In the genomic region with DNA sequence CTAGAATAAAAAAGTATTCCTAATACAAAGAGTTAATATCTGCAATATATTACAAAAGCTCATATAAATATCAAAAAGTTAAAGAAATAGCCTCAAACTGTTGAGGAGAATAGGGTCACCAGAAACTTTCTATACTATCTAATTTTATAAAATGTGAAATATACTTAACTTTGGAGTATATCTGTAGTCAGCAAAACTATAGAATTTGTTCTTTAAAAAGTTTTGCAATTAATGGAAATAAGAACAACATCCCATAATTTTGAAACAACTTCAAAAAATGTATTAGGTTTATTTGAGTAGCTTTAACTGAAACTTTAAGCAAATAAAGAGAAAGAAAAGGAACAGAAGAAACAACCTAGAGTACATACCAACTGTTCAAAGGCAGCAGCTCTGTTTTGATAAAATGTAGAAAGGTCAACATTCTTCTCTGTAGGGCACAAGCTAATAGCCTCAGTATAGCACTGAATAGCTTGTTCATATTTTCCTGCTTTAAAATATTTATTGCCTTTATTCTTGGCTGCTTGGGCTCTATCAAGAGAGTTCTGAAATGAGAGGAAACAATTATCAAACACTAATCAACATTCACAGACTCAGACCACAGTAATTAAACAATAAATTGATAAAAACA, we compare ENCODE assay signal across 18 cellular contexts. TPM values are rescaled to one million over a fixed set of nuclear protein-coding genes. Genes with fewer than 3 reads are reported as not detected.
A peak's percentile ranks its signal among the peaks of the same experiment; 100 is the strongest.
DNase-seq lines count a peak whose midpoint lies in the region; ATAC-seq, FAIRE-seq and TF ChIP-seq lines count a peak whose summit lies in the region.
"Had no signal": no experiment of that assay in that cellular context is flagged by ENCODE, and none has a peak within 500 bp of the region (broad histone marks: within the 10 kb centered on the region; RNA-seq: fewer than 3 reads in every experiment).

No MANE protein-coding gene starts in this region.

- H3K14ac ChIP-seq in mesenchymal stem cell (ENCODE audit: low read length in 2 of 2), result no peak overlapping the region

- no peak overlapping the region for H2BK15ac ChIP-seq in mesenchymal stem cell (ENCODE audit: low read depth, poor library complexity, severe bottlenecking)

- no peak overlapping the region for H3K18ac ChIP-seq in mesenchymal stem cell (ENCODE audit: low read depth in 1 of 2, low read length in 2 of 2)

- H3K27ac Mint-ChIP-seq in activated naive CD4-positive, alpha-beta T cell treated with anti-CD3 and anti-CD28 coated beads for 36 hours, result no peak overlapping the region
- H3K27ac Mint-ChIP-seq: T-cell had no signal

- no peak for TF ChIP-seq RAD21 in A549 (conservative IDR thresholded peaks at IDR 0.05 in 1 of 2, IDR thresholded peaks at IDR 0.05 in 1 of 2)

- H4K8ac ChIP-seq in mesenchymal stem cell (ENCODE audit: low read length), result no peak overlapping the region

- no peak for TF ChIP-seq POLR2A in A549 (IDR thresholded peaks at IDR 0.05; ENCODE audit: low read length)

- ATAC-seq in A549, result no peak
- ATAC-seq in GM19328 (IDR thresholded peaks at IDR 0.05; ENCODE audit: unreplicated experiment), result no peak
- ATAC-seq: GM12878; naive thymus-derived CD4-positive, alpha-beta T cell; T-cell had no signal

- H2BK5ac ChIP-seq in mesenchymal stem cell (ENCODE audit: low read depth, low read length, poor library complexity, severe bottlenecking), result no peak overlapping the region

- H3K4me3 ChIP-seq in A549 (no peak overlapping the region), PC-9 (no peak overlapping the region), fibroblast of lung (replicated peaks in 1 of 4; ENCODE audit: control extremely low read depth in 1 of 4, insufficient read depth in 1 of 4, low read depth in 3 of 4, low read length in 4 of 4) (no peak overlapping the region), mesenchymal stem cell (ENCODE audit: insufficient read depth in 1 of 2, low read depth in 1 of 2, low read length in 2 of 2) (no peak overlapping the region), brain microvascular endothelial cell (ENCODE audit: low read depth, low read length) (no peak overlapping the region)
- H3K4me3 ChIP-seq: breast epithelium, GM12878, lower lobe of right lung had no signal

- TF ChIP-seq CTCF in A549 (IDR thresholded peaks at IDR 0.05) (no peak), PC-9 (conservative IDR thresholded peaks at IDR 0.05) (no peak), fibroblast of lung (conservative IDR thresholded peaks at IDR 0.05 in 1 of 2, IDR thresholded peaks at IDR 0.05 in 1 of 2; ENCODE audit: low read depth in 1 of 2, low read length in 2 of 2) (no peak), brain microvascular endothelial cell (IDR thresholded peaks at IDR 0.05; ENCODE audit: low read depth, low read length, missing control alignments) (no peak)

- BruUV-seq in PC-9 (replicated peaks; lab: Mats Ljungman, UMichigan), result no TSS peak

- no peak overlapping the region for H2AFZ ChIP-seq in PC-9
- H2AFZ ChIP-seq in fibroblast of lung (ENCODE audit: low read length), result no peak overlapping the region
- H2AFZ ChIP-seq in mesenchymal stem cell (ENCODE audit: low read depth, low read length), result no peak overlapping the region

- H3K4me3 Mint-ChIP-seq in activated naive CD4-positive, alpha-beta T cell treated with anti-CD3 and anti-CD28 coated beads for 36 hours, result no peak overlapping the region
- H3K4me3 Mint-ChIP-seq: naive thymus-derived CD4-positive, alpha-beta T cell; T-cell had no signal

- H2AK5ac ChIP-seq in mesenchymal stem cell (ENCODE audit: low read length, severe bottlenecking), result no peak overlapping the region

- H3K9me2 ChIP-seq in PC-9 (ENCODE audit: insufficient read depth), result no peaks in the 10 kb centered on the region

- peak overlapping the region; percentile 26; the same call in 2 of the 3 replicates for H3K4me2 ChIP-seq in A549
- H3K4me2 ChIP-seq in PC-9, result no peak overlapping the region
- H3K4me2 ChIP-seq in fibroblast of lung (ENCODE audit: extremely low read depth, insufficient read depth, low read length), result peak overlapping the region; percentile 56
- H3K4me2 ChIP-seq in mesenchymal stem cell (ENCODE audit: low read length, poor library complexity, severe bottlenecking), result no peak overlapping the region

- no peaks in the 10 kb centered on the region for H3K27me3 Mint-ChIP-seq in activated naive CD4-positive, alpha-beta T cell treated with anti-CD3 and anti-CD28 coated beads for 36 hours (ENCODE audit: low read depth)
- H3K27me3 Mint-ChIP-seq: naive thymus-derived CD4-positive, alpha-beta T cell; T-cell had no signal

- H3K4me1 ChIP-seq in A549, result peaks cover 21% of the 10 kb centered on the region
- H3K4me1 ChIP-seq in PC-9 (replicated peaks; ENCODE audit: insufficient read depth), result peaks cover 4% of the 10 kb centered on the region; the same call in 1 of the 2 replicates
- H3K4me1 ChIP-seq in fibroblast of lung (ENCODE audit: control insufficient read depth, extremely low read depth, insufficient read depth, low read length), result peaks cover 9% of the 10 kb centered on the region
- peaks cover 3% of the 10 kb centered on the region for H3K4me1 ChIP-seq in mesenchymal stem cell (ENCODE audit: control insufficient read depth, insufficient read depth, low read depth, low read length)
- H3K4me1 ChIP-seq: breast epithelium, lower lobe of right lung had no signal

- H4K20me1 ChIP-seq in PC-9 (ENCODE audit: insufficient read depth) (peaks cover 42% of the 10 kb centered on the region), fibroblast of lung (ENCODE audit: control insufficient read depth, extremely low read depth, insufficient read depth, low read length) (no peaks in the 10 kb centered on the region)

- CTCF ChIA-PET in A549 (lab: Yijun Ruan, JAX), result interaction anchor here (0.7 to 1.1 kb wide), 2 partner anchors 19 to 204 kb away, joined by 3 read pairs; no protein-coding TSS in a partner anchor
- CTCF ChIA-PET in PC-9 (lab: Charles Lee), result interaction anchor here (0.5 kb wide), 1 partner anchor 76 kb away, joined by 4 read pairs; no protein-coding TSS in a partner anchor
- CTCF ChIA-PET in activated naive CD4-positive, alpha-beta T cell treated with anti-CD3 and anti-CD28 coated beads for 36 hours (lab: Charles Lee), result no interaction called here

- H3K36me3 ChIP-seq in PC-9 (ENCODE audit: low read depth), result peaks cover 83% of the 10 kb centered on the region
- H3K36me3 ChIP-seq in fibroblast of lung (ENCODE audit: control insufficient read depth, insufficient read depth, low read length), result no peaks in the 10 kb centered on the region
- H3K36me3 ChIP-seq in mesenchymal stem cell (ENCODE audit: control insufficient read depth in 1 of 2, insufficient read depth in 2 of 2, low read depth in 1 of 2, low read length in 2 of 2), result peaks cover 9 to 72% of the 10 kb centered on the region in 2 experiments
- H3K36me3 ChIP-seq in brain microvascular endothelial cell (replicated peaks), result peaks cover 9% of the 10 kb centered on the region
- H3K36me3 ChIP-seq: breast epithelium had no signal

- in situ Hi-C loops in brain microvascular endothelial cell (cut with HindIII; ENCODE audit: low pct_ligation_motif_present, low sequenced_read_pairs), result no loop called here

- H3K36me3 Mint-ChIP-seq in activated naive CD4-positive, alpha-beta T cell treated with anti-CD3 and anti-CD28 coated beads for 36 hours (ENCODE audit: low read depth), result peaks cover 30% of the 10 kb centered on the region

- H3K9me3 Mint-ChIP-seq in activated naive CD4-positive, alpha-beta T cell treated with anti-CD3 and anti-CD28 coated beads for 36 hours, result peaks cover 6% of the 10 kb centered on the region

- H3K79me2 ChIP-seq in PC-9 (ENCODE audit: low read depth) (peaks cover 75% of the 10 kb centered on the region), fibroblast of lung (ENCODE audit: control insufficient read depth, insufficient read depth, low read length) (peaks cover 45% of the 10 kb centered on the region)

- H3K9me3 ChIP-seq in A549, result peaks cover 11% of the 10 kb centered on the region; the same call in 2 of the 3 replicates
- peaks cover 18% of the 10 kb centered on the region for H3K9me3 ChIP-seq in PC-9 (ENCODE audit: insufficient read depth, low read depth)
- no peaks in the 10 kb centered on the region for H3K9me3 ChIP-seq in fibroblast of lung (ENCODE audit: control insufficient read depth, insufficient read depth, low read depth, low read length)
- peaks cover 18% of the 10 kb centered on the region for H3K9me3 ChIP-seq in mesenchymal stem cell (ENCODE audit: control insufficient read depth, low read length)
- H3K9me3 ChIP-seq: breast epithelium had no signal

- H3K79me1 ChIP-seq in mesenchymal stem cell (replicated peaks; ENCODE audit: low read length, poor library complexity, severe bottlenecking), result peaks cover 15% of the 10 kb centered on the region

- DNase-seq in A549 (ENCODE audit: low read depth in 1 of 2, low spot score in 1 of 2) (no peak), PC-9 (no peak), fibroblast of lung (ENCODE audit: low read depth in 2 of 2) (peak in 1 of 2 donors; percentile 22), mesenchymal stem cell (peak; percentile 29), NCI-H2196 (lab: John Stamatoyannopoulos, UW; ENCODE audit: unreplicated experiment) (no peak), brain microvascular endothelial cell (no peak)
- no peak for DNase-seq in activated naive CD4-positive, alpha-beta T cell treated with anti-CD3 and anti-CD28 coated beads for 36 hours
- DNase-seq: activated CD4-positive, CD25-positive, alpha-beta regulatory T cell; activated naive CD4-positive, alpha-beta T cell treated with Interleukin-2 at 50 U/mL for 16 hours; effector CD4-positive, alpha-beta T cell; lower lobe of right lung; naive thymus-derived CD4-positive, alpha-beta T cell; NCI-H1417 treated with DMSO at 0.1 percent for 48 hours; NCI-H2171 treated with DMSO at 0.1 percent for 48 hours; T-cell had no signal

- no peak overlapping the region for H4K91ac ChIP-seq in mesenchymal stem cell (ENCODE audit: low read length)

- peaks cover 11% of the 10 kb centered on the region for H3K4me1 Mint-ChIP-seq in activated naive CD4-positive, alpha-beta T cell treated with anti-CD3 and anti-CD28 coated beads for 36 hours (ENCODE audit: low read depth)

- no peak overlapping the region for H2BK12ac ChIP-seq in mesenchymal stem cell (ENCODE audit: low read length in 2 of 2)

- intact Hi-C loops in PC-9 (cut with micrococcal nuclease; ENCODE audit: unreplicated experiment), result no loop called here
- intact Hi-C loops in activated naive CD4-positive, alpha-beta T cell treated with anti-CD3 and anti-CD28 coated beads for 36 hours (cut with micrococcal nuclease), result no loop called here

- H3K23ac ChIP-seq in mesenchymal stem cell (ENCODE audit: low read length in 2 of 2), result no peak overlapping the region

- no peak overlapping the region for H3K9ac ChIP-seq in fibroblast of lung (ENCODE audit: insufficient read depth, low read length)
- H3K9ac ChIP-seq in mesenchymal stem cell (ENCODE audit: low read length), result no peak overlapping the region

- H3F3A ChIP-seq in PC-9 (ENCODE audit: insufficient read depth, low read depth), result no peaks in the 10 kb centered on the region

- POLR2A ChIA-PET in A549 (lab: Yijun Ruan, JAX), result interaction anchor here (1.1 to 1.5 kb wide), 2 partner anchors 14 to 15 kb away, joined by 3 to 6 read pairs; partner anchors contain the start of genes LNP1 and TOMM70
- POLR2A ChIA-PET in PC-9 (lab: Charles Lee; ENCODE audit: unreplicated experiment), result interaction anchor here (0.6 kb wide), 2 partner anchors 328 to 831 kb away, joined by 3 to 9 read pairs; no protein-coding TSS in a partner anchor

- FAIRE-seq in A549 (lab: Jason Lieb, UNC), result peak; percentile 7
- FAIRE-seq: GM12878 had no signal

- no peak overlapping the region for H3K4ac ChIP-seq in mesenchymal stem cell (ENCODE audit: low read depth in 1 of 2, low read length in 2 of 2)

- no peak overlapping the region for H2BK120ac ChIP-seq in mesenchymal stem cell (ENCODE audit: low read depth, low read length)

- no peak for TF ChIP-seq EP300 in A549 (IDR thresholded peaks at IDR 0.05)

- H3K27ac ChIP-seq in A549 (no peak overlapping the region), PC-9 (0 out of 2 replicates have a peak overlapping the region, but pooled peaks have one; percentile 1), fibroblast of lung (ENCODE audit: insufficient read depth, low read length) (no peak overlapping the region), mesenchymal stem cell (ENCODE audit: low read length, poor library complexity, severe bottlenecking) (peak overlapping the region; percentile 22), brain microvascular endothelial cell (no peak overlapping the region)
- H3K27ac ChIP-seq: breast epithelium, lower lobe of right lung had no signal

- H3K27me3 ChIP-seq in PC-9 (ENCODE audit: insufficient read depth, low read depth) (no peaks in the 10 kb centered on the region), fibroblast of lung (ENCODE audit: control insufficient read depth, insufficient read depth, low read length) (no peaks in the 10 kb centered on the region), mesenchymal stem cell (ENCODE audit: control insufficient read depth in 1 of 2, insufficient read depth in 1 of 2, low read length in 2 of 2) (no peaks in the 10 kb centered on the region), brain microvascular endothelial cell (replicated peaks) (no peaks in the 10 kb centered on the region)
- H3K27me3 ChIP-seq: breast epithelium had no signal

RNA-seq across cellular contexts. Expression of gene TOMM70, which starts 14.3 kb away (rescaled TPM):
- 48.6 and 61.8 TPM in 2 replicates for polyA plus RNA-seq in A549 (2011; rRNA removed)
- polyA plus RNA-seq in A549 (2012; cell fraction: cytosol; rRNA removed), result 14.8 and 16.5 TPM in 2 replicates
- polyA plus RNA-seq in A549 (2012; cell fraction: nucleus; rRNA removed), result 11.7 and 12.6 TPM in 2 replicates
- 49.1 to 55.4 TPM (median 49.3 TPM) in 3 replicates for polyA plus RNA-seq in A549 (2017; fragmentation: RNase III; extraction: RNeasy Plus Mini Kit Qiagen cat#74134 plus additional on column Dnase treatment)
- 17.5 and 19.5 TPM in 2 replicates for polyA minus RNA-seq in A549 (2011; rRNA and poly(A)+ RNA removed)
- 63.7 and 65.2 TPM in 2 replicates for total RNA-seq in PC-9 (2021)
- 50.8 and 56.1 TPM in 2 replicates for total RNA-seq in fibroblast of lung
- 41.8 and 44.2 TPM in 2 replicates for polyA plus RNA-seq in fibroblast of lung
- polyA plus RNA-seq in fibroblast of lung (2012), result 32.7 and 36.8 TPM in 2 replicates
- polyA minus RNA-seq in fibroblast of lung (ENCODE audit: low replicate concordance), result 2.8 and 6.1 TPM in 2 replicates
- 26.1 TPM for polyA plus RNA-seq in mesenchymal stem cell (2013, experiment 1 of 2)
- polyA plus RNA-seq in mesenchymal stem cell (2013, experiment 2 of 2), result 26.7 TPM
- total RNA-seq in activated naive CD4-positive, alpha-beta T cell treated with anti-CD3 and anti-CD28 coated beads for 36 hours, result 10 to 100 TPM; 48.5 to 48.6 TPM

RNA-seq across cellular contexts. Expression of gene LNP1, which starts 14.8 kb away (rescaled TPM):
- polyA plus RNA-seq in A549 (2011; rRNA removed), result 1.2 and 2.0 TPM in 2 replicates
- 0.91 and 1.2 TPM in 2 replicates for polyA plus RNA-seq in A549 (2012; cell fraction: cytosol; rRNA removed)
- polyA plus RNA-seq in A549 (2012; cell fraction: nucleus; rRNA removed), result 0.53 and 1.0 TPM in 2 replicates
- 1.3 to 1.8 TPM (median 1.6 TPM) in 3 replicates for polyA plus RNA-seq in A549 (2017; fragmentation: RNase III; extraction: RNeasy Plus Mini Kit Qiagen cat#74134 plus additional on column Dnase treatment)
- 2.3 and 3.9 TPM in 2 replicates for polyA minus RNA-seq in A549 (2011; rRNA and poly(A)+ RNA removed)
- total RNA-seq in PC-9 (2021), result 4.8 TPM in 2 replicates
- 3.1 and 4.1 TPM in 2 replicates for total RNA-seq in fibroblast of lung
- polyA plus RNA-seq in fibroblast of lung, result 3.5 and 4.7 TPM in 2 replicates
- polyA plus RNA-seq in fibroblast of lung (2012), result 1.9 and 2.4 TPM in 2 replicates
- 0.79 and 2.6 TPM in 2 replicates for polyA minus RNA-seq in fibroblast of lung (ENCODE audit: low replicate concordance)
- polyA plus RNA-seq in mesenchymal stem cell (2013, experiment 1 of 2), result 1.4 TPM
- 1.4 TPM for polyA plus RNA-seq in mesenchymal stem cell (2013, experiment 2 of 2)
- total RNA-seq in activated naive CD4-positive, alpha-beta T cell treated with anti-CD3 and anti-CD28 coated beads for 36 hours, result 1 to 10 TPM; 2.2 to 2.4 TPM

RNA-seq across cellular contexts. Expression of gene NIT2, which starts 52.0 kb away (rescaled TPM):
- polyA plus RNA-seq in A549 (2011; rRNA removed) (122 and 140 TPM in 2 replicates), A549 (2017; fragmentation: RNase III; extraction: RNeasy Plus Mini Kit Qiagen cat#74134 plus additional on column Dnase treatment) (75.0 to 77.2 TPM (median 76.6 TPM) in 3 replicates), fibroblast of lung (42.6 and 53.8 TPM in 2 replicates)
- polyA plus RNA-seq in A549 (2012; cell fraction: cytosol; rRNA removed), result 40.6 and 43.9 TPM in 2 replicates
- 48.7 and 82.4 TPM in 2 replicates for polyA plus RNA-seq in A549 (2012; cell fraction: nucleus; rRNA removed)
- 20.9 and 27.1 TPM in 2 replicates for polyA minus RNA-seq in A549 (2011; rRNA and poly(A)+ RNA removed)
- total RNA-seq in PC-9 (2021) (91.0 and 115 TPM in 2 replicates), fibroblast of lung (10.3 and 13.4 TPM in 2 replicates)
- polyA plus RNA-seq in fibroblast of lung (2012), result 39.9 and 41.1 TPM in 2 replicates
- 3.3 and 4.1 TPM in 2 replicates for polyA minus RNA-seq in fibroblast of lung (ENCODE audit: low replicate concordance)
- 23.0 TPM for polyA plus RNA-seq in mesenchymal stem cell (2013, experiment 1 of 2)
- 23.8 TPM for polyA plus RNA-seq in mesenchymal stem cell (2013, experiment 2 of 2)
- 10 to 100 TPM; 69.1 to 76.0 TPM for total RNA-seq in activated naive CD4-positive, alpha-beta T cell treated with anti-CD3 and anti-CD28 coated beads for 36 hours

Comparison
In these comparisons a context has a peak if more than half of its experiments do, and no peak if none do; other contexts are left out.
1. H3K27ac ChIP-seq: peak in PC-9 (single experiment) and mesenchymal stem cell (single experiment); none in A549 (0 of 2), fibroblast of lung (single experiment) and brain microvascular endothelial cell (single experiment).
2. H3K4me2 ChIP-seq: peak in A549 (single experiment) and fibroblast of lung (single experiment); none in PC-9 (single experiment) and mesenchymal stem cell (single experiment).